ENCODE assay signal across 8 cellular contexts in the genomic region with DNA sequence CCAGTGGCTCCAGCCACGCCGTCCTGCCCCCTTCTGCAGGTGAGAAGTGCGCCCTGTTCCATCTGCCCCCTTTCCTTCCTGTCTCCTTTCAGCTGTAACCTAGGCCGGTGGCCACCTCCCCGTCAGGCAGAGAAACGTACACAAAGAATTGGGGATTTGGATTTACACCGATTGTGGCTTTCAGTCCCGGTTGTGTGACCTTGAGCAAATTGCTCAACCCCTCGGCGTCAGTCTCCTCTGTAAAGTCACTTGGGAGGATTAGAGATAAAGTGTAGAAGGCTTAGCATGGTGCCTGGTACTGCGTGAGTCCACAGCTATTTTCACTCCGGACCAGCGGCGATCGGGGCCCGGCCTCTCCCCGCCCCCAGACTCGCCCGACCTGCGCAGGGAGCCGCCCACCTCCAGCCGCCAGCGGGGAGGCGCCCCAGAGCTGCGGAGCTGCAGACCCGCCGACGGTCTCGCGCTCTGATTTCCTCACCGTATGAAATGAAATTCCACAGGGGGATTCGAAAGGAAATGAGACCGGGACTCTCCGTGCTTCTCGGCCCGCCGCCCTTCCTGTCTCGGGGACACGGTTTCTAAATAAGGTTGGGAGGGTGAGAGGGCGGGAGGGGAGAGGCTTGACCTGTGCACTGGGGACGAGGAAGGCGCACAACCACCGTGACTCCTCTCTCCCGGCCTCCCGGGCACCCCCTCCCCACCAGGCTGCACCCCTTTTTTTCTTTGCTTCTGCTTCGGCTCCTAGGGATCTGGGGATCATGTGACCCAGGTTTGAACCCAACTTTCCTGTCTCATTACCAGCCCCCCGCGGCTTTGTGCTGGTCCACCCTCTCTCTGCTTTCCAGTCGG. TPM values are rescaled to one million over a fixed set of nuclear protein-coding genes. Genes with fewer than 3 reads are reported as not detected.
A peak's percentile ranks its signal among the peaks of the same experiment; 100 is the strongest.
DNase-seq lines count a peak whose midpoint lies in the region; ATAC-seq, FAIRE-seq and TF ChIP-seq lines count a peak whose summit lies in the region.

No MANE protein-coding gene starts in this region.

- peak overlapping the region; percentile 55 for H3K4me2 ChIP-seq in endothelial cell of umbilical vein (ENCODE audit: insufficient read depth, low read length)
- H3K4me2 ChIP-seq in mesendoderm (ENCODE audit: low read length), result peak overlapping the region; percentile 94

- no peaks in the 10 kb centered on the region for H3K9me1 ChIP-seq in endothelial cell of umbilical vein (replicated peaks; ENCODE audit: control insufficient read depth, extremely low read depth, insufficient read depth, low read length)

- peak overlapping the region; percentile 82 for H2BK5ac ChIP-seq in mesendoderm (ENCODE audit: low read length)

- no peak overlapping the region for H3K4ac ChIP-seq in mesendoderm (ENCODE audit: low read depth, low read length)

- H4K8ac ChIP-seq in mesendoderm (ENCODE audit: low read depth, low read length), result no peak overlapping the region

- DNase-seq in Ammon's horn (ENCODE audit: low spot score) (peak; percentile 64), NCI-H1105 (lab: John Stamatoyannopoulos, UW) (peak; percentile 59), endothelial cell of umbilical vein (ENCODE audit: low read depth, low spot score) (peak; percentile 92), mesendoderm (peak; percentile 95), substantia nigra (lab: John Stamatoyannopoulos, UW) (peak in 39 of 49 donors; percentile 8 to 78 (median 47))

- POLR2A ChIA-PET in endothelial cell of umbilical vein (lab: Charles Lee), result interaction anchor here (0.7 to 3.0 kb wide), 6 partner anchors 8 to 27 kb away, joined by 3 to 23 read pairs (median 4); no protein-coding TSS in a partner anchor

- no peak overlapping the region for H3K23ac ChIP-seq in mesendoderm (ENCODE audit: low read length)

- H3K27ac ChIP-seq in VCaP (peak overlapping the region; percentile 94), endothelial cell of umbilical vein (ENCODE audit: insufficient read depth, low read depth, low read length) (peak overlapping the region; percentile 75), mesendoderm (ENCODE audit: low read depth, low read length) (peak overlapping the region; percentile 88), substantia nigra (ENCODE audit: low read depth, low read length, poor library complexity, severe bottlenecking) (peak overlapping the region; percentile 68)

- H2BK15ac ChIP-seq in mesendoderm (replicated peaks; ENCODE audit: low read depth), result no peak overlapping the region

- intact Hi-C loops in endothelial cell of umbilical vein (cut with micrococcal nuclease), result loop anchor here (1.0 to 2.0 kb wide), 5 partner anchors 13 to 325 kb away; no protein-coding TSS in a partner anchor

- FAIRE-seq in endothelial cell of umbilical vein (lab: Jason Lieb, UNC), result peak; percentile 85

- ATAC-seq in GM18505 (IDR thresholded peaks at IDR 0.05; ENCODE audit: unreplicated experiment), result peak; percentile 46
- peak; percentile 47 for ATAC-seq in HG02870 (IDR thresholded peaks at IDR 0.05; ENCODE audit: unreplicated experiment)

- peaks cover 26% of the 10 kb centered on the region for H3K4me1 ChIP-seq in endothelial cell of umbilical vein (ENCODE audit: control insufficient read depth, extremely low read depth, insufficient read depth, low read length)
- peaks cover 10% of the 10 kb centered on the region for H3K4me1 ChIP-seq in mesendoderm (ENCODE audit: control insufficient read depth, low read depth, low read length)

- H3K9ac ChIP-seq in endothelial cell of umbilical vein (replicated peaks; ENCODE audit: extremely low read depth, insufficient read depth, low read length) (peak overlapping the region; percentile 79), mesendoderm (ENCODE audit: low read length) (peak overlapping the region; percentile 87)

- CTCF ChIA-PET in endothelial cell of umbilical vein (lab: Charles Lee), result interaction anchor here (0.5 to 9.2 kb wide), 17 partner anchors 12 to 651 kb away, joined by 3 to 122 read pairs (median 4); a partner anchor contains a TSS

- H3K56ac ChIP-seq in mesendoderm (ENCODE audit: low read length), result peak overlapping the region; percentile 98

- H3K4me3 ChIP-seq in endothelial cell of umbilical vein (replicated peaks in 1 of 3; ENCODE audit: insufficient read depth in 1 of 3, low read depth in 1 of 3, low read length in 3 of 3), result peak overlapping the region; percentile 26 to 66 (median 47)
- peak overlapping the region; percentile 66 for H3K4me3 ChIP-seq in mesendoderm (ENCODE audit: low read length)

- TF ChIP-seq CTCF in VCaP (conservative IDR thresholded peaks at IDR 0.05) (peak; percentile 46), endothelial cell of umbilical vein (IDR thresholded peaks at IDR 0.05; ENCODE audit: extremely low read depth in 1 of 2, insufficient read depth in 1 of 2, low read depth in 1 of 2, low read length in 2 of 2) (peak in 1 of 2 donors; percentile 30)

- WGBS in mesendoderm (ENCODE audit: extremely low coverage, insufficient coverage, low lambda C conversion rate), result no CpG with 5 or more reads among the region's 49 CpGs

- peak overlapping the region; percentile 73 for H3K18ac ChIP-seq in mesendoderm (ENCODE audit: low read length)

- peaks cover 9% of the 10 kb centered on the region for H3K79me1 ChIP-seq in mesendoderm (ENCODE audit: low read length)

- H3K27me3 ChIP-seq in endothelial cell of umbilical vein (ENCODE audit: control insufficient read depth in 2 of 2, insufficient read depth in 2 of 2, low read length in 2 of 2) (no peaks in the 10 kb centered on the region), mesendoderm (ENCODE audit: insufficient read depth, low read length, poor library complexity) (no peaks in the 10 kb centered on the region)

- H2AK5ac ChIP-seq in mesendoderm (ENCODE audit: low read length), result no peak overlapping the region

- peak overlapping the region; percentile 62 for H2AFZ ChIP-seq in endothelial cell of umbilical vein (ENCODE audit: low read depth, low read length)

- H3K36me3 ChIP-seq in endothelial cell of umbilical vein (ENCODE audit: control insufficient read depth in 2 of 2, extremely low read depth in 1 of 2, insufficient read depth in 2 of 2, low read length in 2 of 2), result peaks cover 3 to 5% of the 10 kb centered on the region in 2 experiments
- H3K36me3 ChIP-seq in mesendoderm (ENCODE audit: control insufficient read depth, insufficient read depth, low read length), result no peaks in the 10 kb centered on the region

- no peak for TF ChIP-seq POLR2A in GM18505 (IDR thresholded peaks at IDR 0.05; ENCODE audit: borderline replicate concordance, extremely low read depth, insufficient read depth, insufficient read length)
- TF ChIP-seq POLR2A in endothelial cell of umbilical vein (IDR thresholded peaks at IDR 0.05; ENCODE audit: low read depth, low read length), result peak; percentile 41

- H3K9me3 ChIP-seq in endothelial cell of umbilical vein (replicated peaks; ENCODE audit: control insufficient read depth, insufficient read depth, low read length), result no peaks in the 10 kb centered on the region

- no peaks in the 10 kb centered on the region for H4K20me1 ChIP-seq in endothelial cell of umbilical vein (replicated peaks; ENCODE audit: control insufficient read depth, extremely low read depth, insufficient read depth, low read length)

- H3K79me2 ChIP-seq in endothelial cell of umbilical vein (ENCODE audit: control insufficient read depth, insufficient read depth, low read length), result peaks cover 42% of the 10 kb centered on the region
- H3K79me2 ChIP-seq in mesendoderm (ENCODE audit: control insufficient read depth, insufficient read depth, low read length), result peaks cover 29% of the 10 kb centered on the region

- H4K5ac ChIP-seq in mesendoderm (ENCODE audit: low read length), result no peak overlapping the region

- no peak overlapping the region for H2BK120ac ChIP-seq in mesendoderm (ENCODE audit: low read depth, low read length)

- BruUV-seq in endothelial cell of umbilical vein (replicated peaks; lab: Mats Ljungman, UMichigan), result TSS peak; percentile 20

- dilution Hi-C loops in endothelial cell of umbilical vein (cut with MboI; ENCODE audit: extremely low pct_ligation_motif_present, low sequenced_read_pairs), result no loop called here

TF ChIP-seq in endothelial cell of umbilical vein, 7 proteins besides CTCF, POLR2A, EP300 and RAD21:
- peak; percentile 45 for TF ChIP-seq POLR2AphosphoS5 (IDR thresholded peaks at IDR 0.05; ENCODE audit: insufficient read depth, low read depth, low read length)
- TF ChIP-seq JUN (IDR thresholded peaks at IDR 0.05; ENCODE audit: borderline replicate concordance, insufficient read depth, insufficient read length, low read depth), result no peak
- TF ChIP-seq GATA2 (IDR thresholded peaks at IDR 0.05; ENCODE audit: insufficient read depth, insufficient read length, low read depth, low read length), result no peak

RNA-seq across cellular contexts. Expression of a gene that starts 0.7 kb away (rescaled TPM):
- 109 and 112 TPM in 2 replicates for total RNA-seq in endothelial cell of umbilical vein
- 50.4 and 56.6 TPM in 2 replicates for polyA plus RNA-seq in endothelial cell of umbilical vein
- polyA plus RNA-seq in endothelial cell of umbilical vein (2011; cell fraction: cytosol; rRNA removed), result 49.5 and 50.2 TPM in 2 replicates
- 65.8 and 87.7 TPM in 2 replicates for polyA plus RNA-seq in endothelial cell of umbilical vein (2011; cell fraction: nucleus; rRNA removed)
- polyA plus RNA-seq in endothelial cell of umbilical vein (2012), result 85.1 and 115 TPM in 2 replicates
- 141 and 152 TPM in 2 replicates for polyA minus RNA-seq in endothelial cell of umbilical vein
- polyA minus RNA-seq in endothelial cell of umbilical vein (2011; cell fraction: cytosol; rRNA and poly(A)+ RNA removed), result 11.5 TPM
- polyA minus RNA-seq in endothelial cell of umbilical vein (2011; cell fraction: nucleus; rRNA and poly(A)+ RNA removed), result 58.9 and 89.5 TPM in 2 replicates
- 4.7 TPM for polyA plus RNA-seq in mesendoderm (2013, experiment 1 of 2)
- polyA plus RNA-seq in mesendoderm (2013, experiment 2 of 2), result 4.2 TPM

Comparison
In these comparisons a context has a peak if more than half of its experiments do, and no peak if none do; other contexts are left out.
1. Peak in every context shown above with its lines: DNase-seq, ATAC-seq, H3K4me3 ChIP-seq and H3K27ac ChIP-seq.